ENCODE assay signal across 20 cellular contexts in the genomic region with DNA sequence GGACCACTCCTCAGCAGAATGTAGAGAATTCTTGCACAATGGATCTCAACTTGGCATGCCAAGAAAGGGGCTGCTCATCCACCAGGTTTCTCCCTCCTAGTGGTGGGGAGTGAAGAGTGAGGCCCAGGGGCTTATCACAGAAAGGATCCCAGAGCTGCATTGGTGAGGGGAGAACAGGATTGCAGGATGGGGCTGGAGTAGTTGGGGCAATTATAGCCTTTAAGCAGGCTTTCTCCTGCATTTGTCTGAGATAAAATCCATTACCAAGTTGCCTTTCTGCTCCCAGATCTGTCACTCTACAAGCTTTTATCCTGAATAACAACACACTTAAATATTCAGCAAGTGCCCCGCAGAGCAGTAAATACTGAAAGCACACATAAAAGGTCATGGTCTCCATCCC.
A peak's percentile ranks its signal among the peaks of the same experiment; 100 is the strongest.
DNase-seq lines count a peak whose midpoint lies in the region; ATAC-seq, FAIRE-seq and TF ChIP-seq lines count a peak whose summit lies in the region.
"Had no signal": no experiment of that assay in that cellular context is flagged by ENCODE, and none has a peak within 500 bp of the region (broad histone marks: within the 10 kb centered on the region; RNA-seq: fewer than 3 reads in every experiment).

No MANE protein-coding gene starts in this region.

- DNase-seq in GM23338 (ENCODE audit: low spot score) (peak; percentile 21), NCI-H2227 (lab: John Stamatoyannopoulos, UW; ENCODE audit: unreplicated experiment) (peak; percentile 67), esophagus muscularis mucosa (ENCODE audit: extremely low spot score) (peak; percentile 72), retina (peak; percentile 14), smooth muscle cell (lab: John Stamatoyannopoulos, UW; ENCODE audit: unreplicated experiment) (no peak), GM12892 (ENCODE audit: insufficient read length) (no peak), NCI-H1417 treated with DMSO at 0.1 percent for 48 hours (lab: John Stamatoyannopoulos, UW) (no peak)
- DNase-seq: C1 segment of cervical spinal cord; CD4-positive, CD25-positive, alpha-beta regulatory T cell; CD8-positive, alpha-beta memory T cell; COR-L47; DMS 273 treated with DMSO at 0.1 percent for 48 hours; DMS53; DND-41; EL; GOT3 had no signal

- H3K4me2 ChIP-seq in GM23338 (no peak overlapping the region), smooth muscle cell (no peak overlapping the region)

- TF ChIP-seq CTCF in GM23338 (conservative IDR thresholded peaks at IDR 0.05; ENCODE audit: low read depth in 2 of 2) (no peak), esophagus muscularis mucosa (IDR thresholded peaks at IDR 0.05) (no peak), smooth muscle cell (IDR thresholded peaks at IDR 0.05; ENCODE audit: borderline replicate concordance, insufficient read depth, poor library complexity, severe bottlenecking) (no peak)

- H3K9me2 ChIP-seq in GM23338 (ENCODE audit: insufficient read depth), result no peaks in the 10 kb centered on the region

- H3K27ac ChIP-seq in GM23338 (ENCODE audit: low read depth) (no peak overlapping the region), esophagus muscularis mucosa (replicated peaks in 1 of 4) (no peak overlapping the region), smooth muscle cell (ENCODE audit: low read depth) (no peak overlapping the region)

- no peak overlapping the region for H3K4me3 Mint-ChIP-seq in GM23338
- H3K4me3 Mint-ChIP-seq: B cell; CD4-positive, CD25-positive, alpha-beta regulatory T cell; CD8-positive, alpha-beta memory T cell had no signal

- H3K27me3 ChIP-seq in GM23338 (ENCODE audit: insufficient read depth), result no peaks in the 10 kb centered on the region
- H3K27me3 ChIP-seq in esophagus muscularis mucosa, result peaks cover 0 to 6% (median 0%) of the 10 kb centered on the region in 4 donors
- H3K27me3 ChIP-seq in smooth muscle cell (ENCODE audit: low read depth), result peaks cover 15% of the 10 kb centered on the region

- H4K20me1 ChIP-seq in GM23338 (replicated peaks; ENCODE audit: insufficient read depth) (no peaks in the 10 kb centered on the region), smooth muscle cell (ENCODE audit: low read depth) (no peaks in the 10 kb centered on the region)

- no peak overlapping the region for H3K9ac ChIP-seq in smooth muscle cell (ENCODE audit: low read depth)

- no peaks in the 10 kb centered on the region for H3K79me2 ChIP-seq in GM23338 (replicated peaks; ENCODE audit: insufficient read depth)
- H3K79me2 ChIP-seq in smooth muscle cell (ENCODE audit: low read depth), result no peaks in the 10 kb centered on the region

- intact Hi-C loops in esophagus muscularis mucosa (cut with DNase I), result no loop called here

- TF ChIP-seq POLR2A in esophagus muscularis mucosa (IDR thresholded peaks at IDR 0.05; ENCODE audit: low read depth) (no peak), GM12892 (IDR thresholded peaks at IDR 0.05; ENCODE audit: low read depth, low read length) (no peak)

- no peak for TF ChIP-seq EP300 in esophagus muscularis mucosa (IDR thresholded peaks at IDR 0.05)

- H3K36me3 ChIP-seq in GM23338 (ENCODE audit: insufficient read depth) (no peaks in the 10 kb centered on the region), esophagus muscularis mucosa (no peaks in the 10 kb centered on the region), smooth muscle cell (ENCODE audit: low read depth) (no peaks in the 10 kb centered on the region)
- H3K36me3 ChIP-seq: HAP-1 had no signal

- no peaks in the 10 kb centered on the region for H3K36me3 Mint-ChIP-seq in GM23338 (ENCODE audit: low read depth)
- H3K36me3 Mint-ChIP-seq: CD4-positive, CD25-positive, alpha-beta regulatory T cell had no signal

- no peaks in the 10 kb centered on the region for H3K9me3 Mint-ChIP-seq in GM23338

- H3K27ac Mint-ChIP-seq in GM23338, result no peak overlapping the region
- H3K27ac Mint-ChIP-seq: B cell; CD4-positive, CD25-positive, alpha-beta regulatory T cell had no signal

- H3K4me1 ChIP-seq in GM23338 (ENCODE audit: insufficient read depth), result 0 out of 2 replicates have a peak, but pooled peaks cover 9% of the 10 kb centered on the region
- no peaks in the 10 kb centered on the region for H3K4me1 ChIP-seq in esophagus muscularis mucosa
- no peaks in the 10 kb centered on the region for H3K4me1 ChIP-seq in smooth muscle cell (ENCODE audit: low read depth)
- H3K4me1 ChIP-seq: HAP-1 had no signal

- H3K27me3 Mint-ChIP-seq in GM23338 (ENCODE audit: insufficient read depth, low read depth, poor library complexity), result peaks cover 2% of the 10 kb centered on the region

- ATAC-seq in GM23338, result peak; percentile 63
- ATAC-seq: GM12878 had no signal

- H2AFZ ChIP-seq in GM23338 (peak overlapping the region; percentile 24; the same call in 1 of the 2 replicates), smooth muscle cell (ENCODE audit: low read depth) (no peak overlapping the region)

- no peak for FAIRE-seq in GM12892 (lab: Jason Lieb, UNC)
- FAIRE-seq: GM12878, GM19239 had no signal

- H3K4me3 ChIP-seq in GM23338 (no peak overlapping the region), esophagus muscularis mucosa (no peak overlapping the region), smooth muscle cell (no peak overlapping the region)
- H3K4me3 ChIP-seq: GM12878, HAP-1 had no signal

- H3K4me1 Mint-ChIP-seq in GM23338, result peaks cover 11% of the 10 kb centered on the region; the same call in 2 of the 3 replicates
- H3K4me1 Mint-ChIP-seq: B cell; CD4-positive, CD25-positive, alpha-beta regulatory T cell; CD8-positive, alpha-beta memory T cell had no signal

- no peaks in the 10 kb centered on the region for H3K9me3 ChIP-seq in esophagus muscularis mucosa
- H3K9me3 ChIP-seq in smooth muscle cell (replicated peaks; ENCODE audit: low read depth), result no peaks in the 10 kb centered on the region
- H3K9me3 ChIP-seq: HAP-1 had no signal

- 65% methylated on average over 1 of the region's 1 CpG for WGBS in esophagus muscularis mucosa
- 30% methylated on average over 1 of the region's 1 CpG for WGBS in smooth muscle cell (ENCODE audit: low lambda C conversion rate)

- H3F3A ChIP-seq in GM23338 (replicated peaks; ENCODE audit: low read depth) (no peaks in the 10 kb centered on the region), smooth muscle cell (ENCODE audit: low read depth) (no peaks in the 10 kb centered on the region)

TF ChIP-seq in GM23338, 12 proteins besides CTCF, POLR2A, EP300 and RAD21 (continues in another document):
- TF ChIP-seq, protein P1, sequence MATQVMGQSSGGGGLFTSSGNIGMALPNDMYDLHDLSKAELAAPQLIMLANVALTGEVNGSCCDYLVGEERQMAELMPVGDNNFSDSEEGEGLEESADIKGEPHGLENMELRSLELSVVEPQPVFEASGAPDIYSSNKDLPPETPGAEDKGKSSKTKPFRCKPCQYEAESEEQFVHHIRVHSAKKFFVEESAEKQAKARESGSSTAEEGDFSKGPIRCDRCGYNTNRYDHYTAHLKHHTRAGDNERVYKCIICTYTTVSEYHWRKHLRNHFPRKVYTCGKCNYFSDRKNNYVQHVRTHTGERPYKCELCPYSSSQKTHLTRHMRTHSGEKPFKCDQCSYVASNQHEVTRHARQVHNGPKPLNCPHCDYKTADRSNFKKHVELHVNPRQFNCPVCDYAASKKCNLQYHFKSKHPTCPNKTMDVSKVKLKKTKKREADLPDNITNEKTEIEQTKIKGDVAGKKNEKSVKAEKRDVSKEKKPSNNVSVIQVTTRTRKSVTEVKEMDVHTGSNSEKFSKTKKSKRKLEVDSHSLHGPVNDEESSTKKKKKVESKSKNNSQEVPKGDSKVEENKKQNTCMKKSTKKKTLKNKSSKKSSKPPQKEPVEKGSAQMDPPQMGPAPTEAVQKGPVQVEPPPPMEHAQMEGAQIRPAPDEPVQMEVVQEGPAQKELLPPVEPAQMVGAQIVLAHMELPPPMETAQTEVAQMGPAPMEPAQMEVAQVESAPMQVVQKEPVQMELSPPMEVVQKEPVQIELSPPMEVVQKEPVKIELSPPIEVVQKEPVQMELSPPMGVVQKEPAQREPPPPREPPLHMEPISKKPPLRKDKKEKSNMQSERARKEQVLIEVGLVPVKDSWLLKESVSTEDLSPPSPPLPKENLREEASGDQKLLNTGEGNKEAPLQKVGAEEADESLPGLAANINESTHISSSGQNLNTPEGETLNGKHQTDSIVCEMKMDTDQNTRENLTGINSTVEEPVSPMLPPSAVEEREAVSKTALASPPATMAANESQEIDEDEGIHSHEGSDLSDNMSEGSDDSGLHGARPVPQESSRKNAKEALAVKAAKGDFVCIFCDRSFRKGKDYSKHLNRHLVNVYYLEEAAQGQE (IDR thresholded peaks at IDR 0.05; ENCODE audit: unreplicated experiment), result no peak
- TF ChIP-seq CREB1 (CRISPR knock-in tag; IDR thresholded peaks at IDR 0.05; ENCODE audit: low read depth) (no peak), STAT1 (IDR thresholded peaks at IDR 0.05; ENCODE audit: unreplicated experiment) (no peak), EZH2phosphoT487 (IDR thresholded peaks at IDR 0.05; ENCODE audit: unreplicated experiment) (no peak), POLR2AphosphoS5 (IDR thresholded peaks at IDR 0.05; ENCODE audit: low read depth) (no peak), JUNB (IDR thresholded peaks at IDR 0.05; ENCODE audit: unreplicated experiment) (no peak), EZH2 (IDR thresholded peaks at IDR 0.05; ENCODE audit: low read depth, unreplicated experiment) (no peak)

Comparison
In these comparisons a context has a peak if more than half of its experiments do, and no peak if none do; other contexts are left out.
1. DNase-seq: peak in GM23338 (single experiment), NCI-H2227 (single experiment), esophagus muscularis mucosa (single experiment) and retina (single experiment); none in smooth muscle cell (single experiment), GM12892 (single experiment) and NCI-H1417 treated with DMSO at 0.1 percent for 48 hours (single experiment).